ENCODE assay signal across 8 cellular contexts in genomic region chr7:124155400-124156022, GRCh38.
DNase-seq lines count a peak whose midpoint lies in the region; ATAC-seq, FAIRE-seq and TF ChIP-seq lines count a peak whose summit lies in the region.

No MANE protein-coding gene starts in this region.

- H3K36me3 Mint-ChIP-seq in osteocyte (ENCODE audit: unreplicated experiment): no peaks in the 10 kb centered on the region

- TF ChIP-seq POLR2A in GM12891 (IDR thresholded peaks at IDR 0.05; ENCODE audit: low read depth, low read length): no peak

- no peak overlapping the region for H3K27ac Mint-ChIP-seq in osteocyte (ENCODE audit: unreplicated experiment)

- peaks cover 9% of the 10 kb centered on the region for H3K4me1 Mint-ChIP-seq in osteocyte (ENCODE audit: unreplicated experiment)

- peak; percentile 75 for TF ChIP-seq CTCF in osteocyte (IDR thresholded peaks at IDR 0.05)

- FAIRE-seq in GM12891 (lab: Jason Lieb, UNC): no peak

- ATAC-seq in HG02610 (IDR thresholded peaks at IDR 0.05; ENCODE audit: unreplicated experiment): peak; percentile 59

- no peak overlapping the region for H3K4me3 Mint-ChIP-seq in osteocyte (ENCODE audit: unreplicated experiment)

- DNase-seq in GM04504 (ENCODE audit: low read depth): peak; percentile 14
- peak; percentile 33 for DNase-seq in NCI-H2171 treated with DMSO at 0.1 percent for 48 hours (lab: John Stamatoyannopoulos, UW)
- DNase-seq in cerebellum (ENCODE audit: low spot score): peak; percentile 18
- no peak for DNase-seq in osteocyte (ENCODE audit: extremely low spot score, unreplicated experiment)
- DNase-seq in GM12891 (ENCODE audit: insufficient read length, low spot score): no peak
- DNase-seq in activated CD4-positive, alpha-beta T cell treated with anti-CD3 and anti-CD28 coated beads for 1 hour: no peak
- DNase-seq in NOMO-1 treated with DMSO at 0.1 percent for 48 hours (lab: John Stamatoyannopoulos, UW; ENCODE audit: unreplicated experiment): no peak

- H3K27me3 Mint-ChIP-seq in osteocyte (ENCODE audit: unreplicated experiment): no peaks in the 10 kb centered on the region

- no peaks in the 10 kb centered on the region for H3K9me3 Mint-ChIP-seq in osteocyte (ENCODE audit: unreplicated experiment)

TF ChIP-seq in GM12891, 5 proteins besides CTCF, POLR2A, EP300 and RAD21:
- TF ChIP-seq PAX5 (IDR thresholded peaks at IDR 0.05; ENCODE audit: insufficient read depth, low read length, severe bottlenecking) (no peak), POU2F2 (IDR thresholded peaks at IDR 0.05; ENCODE audit: low read depth, low read length) (no peak), SPI1 (IDR thresholded peaks at IDR 0.05; ENCODE audit: low read depth, low read length) (no peak), POLR2AphosphoS5 (IDR thresholded peaks at IDR 0.05; ENCODE audit: low read depth, low read length) (no peak), TAF1 (IDR thresholded peaks at IDR 0.05; ENCODE audit: low read depth, low read length) (no peak)

Comparison
In these comparisons a context has a peak if more than half of its experiments do, and no peak if none do; other contexts are left out.
1. DNase-seq: peak in GM04504 (single experiment), NCI-H2171 treated with DMSO at 0.1 percent for 48 hours (single experiment) and cerebellum (single experiment); none in osteocyte (single experiment), GM12891 (single experiment), activated CD4-positive, alpha-beta T cell treated with anti-CD3 and anti-CD28 coated beads for 1 hour (single experiment) and NOMO-1 treated with DMSO at 0.1 percent for 48 hours (single experiment).